ENCODE assay signal across 20 cellular contexts in the genomic region with DNA sequence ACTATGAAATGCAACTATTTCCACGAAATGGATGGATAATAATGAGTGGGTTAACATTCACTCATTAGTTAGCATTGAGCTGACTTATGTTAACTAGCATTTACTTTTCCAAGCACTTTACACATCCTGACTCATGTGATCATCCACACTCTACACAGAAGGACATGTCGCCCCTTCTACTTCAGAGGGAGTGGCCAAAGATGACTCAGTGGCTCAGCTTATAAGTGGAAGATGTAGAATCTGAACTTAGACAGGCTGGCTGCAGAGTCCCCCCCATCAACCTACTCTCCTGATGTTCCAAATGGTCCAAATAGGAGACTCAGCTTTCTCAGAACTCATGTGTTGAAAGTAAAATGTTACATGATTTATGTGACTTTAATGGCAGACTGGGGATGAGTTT.
"Had no signal": no experiment of that assay in that cellular context is flagged by ENCODE, and none has a peak within 500 bp of the region (broad histone marks: within the 10 kb centered on the region; RNA-seq: fewer than 3 reads in every experiment).

No MANE protein-coding gene starts in this region.

- H3K27me3 ChIP-seq: MG63, SJCRH30 had no signal

- H3K27ac ChIP-seq: HL-60, SJCRH30, SK-N-MC had no signal

- DNase-seq: IMR-90, Karpas-422, KG1, MG63, NCI-H1092, NCI-H1436 treated with DMSO at 0.1 percent for 48 hours, NCI-H187 treated with DMSO at 0.1 percent for 48 hours, NCI-H2029 treated with DMSO at 0.1 percent for 48 hours, NCI-H226, NCI-H446, NCI-H510A, NCI-H524 treated with DMSO at 0.1 percent for 48 hours, NCI-H69, NCI-H774, SHP77 treated with DMSO at 0.1 percent for 48 hours, SJCRH30 had no signal

- ATAC-seq: HepG2, Right ventricle myocardium inferior had no signal

- H3K4me1 ChIP-seq: SJCRH30 had no signal

- H3K9me3 ChIP-seq: MG63, SJCRH30 had no signal

- H3K4me3 ChIP-seq: MG63, SJCRH30, SK-N-MC had no signal

- FAIRE-seq: HepG2 had no signal
